Comparison of ENCODE assay signal across 1 cellular context in genomic region chr16:84949776-84950436, GRCh38.
TF ChIP-seq lines count a peak whose summit lies in the region.

No MANE protein-coding gene starts in this region.

TF ChIP-seq in K562, 482 proteins besides CTCF, POLR2A, EP300 and RAD21 (continued from another document):
- TF ChIP-seq, protein P1, sequence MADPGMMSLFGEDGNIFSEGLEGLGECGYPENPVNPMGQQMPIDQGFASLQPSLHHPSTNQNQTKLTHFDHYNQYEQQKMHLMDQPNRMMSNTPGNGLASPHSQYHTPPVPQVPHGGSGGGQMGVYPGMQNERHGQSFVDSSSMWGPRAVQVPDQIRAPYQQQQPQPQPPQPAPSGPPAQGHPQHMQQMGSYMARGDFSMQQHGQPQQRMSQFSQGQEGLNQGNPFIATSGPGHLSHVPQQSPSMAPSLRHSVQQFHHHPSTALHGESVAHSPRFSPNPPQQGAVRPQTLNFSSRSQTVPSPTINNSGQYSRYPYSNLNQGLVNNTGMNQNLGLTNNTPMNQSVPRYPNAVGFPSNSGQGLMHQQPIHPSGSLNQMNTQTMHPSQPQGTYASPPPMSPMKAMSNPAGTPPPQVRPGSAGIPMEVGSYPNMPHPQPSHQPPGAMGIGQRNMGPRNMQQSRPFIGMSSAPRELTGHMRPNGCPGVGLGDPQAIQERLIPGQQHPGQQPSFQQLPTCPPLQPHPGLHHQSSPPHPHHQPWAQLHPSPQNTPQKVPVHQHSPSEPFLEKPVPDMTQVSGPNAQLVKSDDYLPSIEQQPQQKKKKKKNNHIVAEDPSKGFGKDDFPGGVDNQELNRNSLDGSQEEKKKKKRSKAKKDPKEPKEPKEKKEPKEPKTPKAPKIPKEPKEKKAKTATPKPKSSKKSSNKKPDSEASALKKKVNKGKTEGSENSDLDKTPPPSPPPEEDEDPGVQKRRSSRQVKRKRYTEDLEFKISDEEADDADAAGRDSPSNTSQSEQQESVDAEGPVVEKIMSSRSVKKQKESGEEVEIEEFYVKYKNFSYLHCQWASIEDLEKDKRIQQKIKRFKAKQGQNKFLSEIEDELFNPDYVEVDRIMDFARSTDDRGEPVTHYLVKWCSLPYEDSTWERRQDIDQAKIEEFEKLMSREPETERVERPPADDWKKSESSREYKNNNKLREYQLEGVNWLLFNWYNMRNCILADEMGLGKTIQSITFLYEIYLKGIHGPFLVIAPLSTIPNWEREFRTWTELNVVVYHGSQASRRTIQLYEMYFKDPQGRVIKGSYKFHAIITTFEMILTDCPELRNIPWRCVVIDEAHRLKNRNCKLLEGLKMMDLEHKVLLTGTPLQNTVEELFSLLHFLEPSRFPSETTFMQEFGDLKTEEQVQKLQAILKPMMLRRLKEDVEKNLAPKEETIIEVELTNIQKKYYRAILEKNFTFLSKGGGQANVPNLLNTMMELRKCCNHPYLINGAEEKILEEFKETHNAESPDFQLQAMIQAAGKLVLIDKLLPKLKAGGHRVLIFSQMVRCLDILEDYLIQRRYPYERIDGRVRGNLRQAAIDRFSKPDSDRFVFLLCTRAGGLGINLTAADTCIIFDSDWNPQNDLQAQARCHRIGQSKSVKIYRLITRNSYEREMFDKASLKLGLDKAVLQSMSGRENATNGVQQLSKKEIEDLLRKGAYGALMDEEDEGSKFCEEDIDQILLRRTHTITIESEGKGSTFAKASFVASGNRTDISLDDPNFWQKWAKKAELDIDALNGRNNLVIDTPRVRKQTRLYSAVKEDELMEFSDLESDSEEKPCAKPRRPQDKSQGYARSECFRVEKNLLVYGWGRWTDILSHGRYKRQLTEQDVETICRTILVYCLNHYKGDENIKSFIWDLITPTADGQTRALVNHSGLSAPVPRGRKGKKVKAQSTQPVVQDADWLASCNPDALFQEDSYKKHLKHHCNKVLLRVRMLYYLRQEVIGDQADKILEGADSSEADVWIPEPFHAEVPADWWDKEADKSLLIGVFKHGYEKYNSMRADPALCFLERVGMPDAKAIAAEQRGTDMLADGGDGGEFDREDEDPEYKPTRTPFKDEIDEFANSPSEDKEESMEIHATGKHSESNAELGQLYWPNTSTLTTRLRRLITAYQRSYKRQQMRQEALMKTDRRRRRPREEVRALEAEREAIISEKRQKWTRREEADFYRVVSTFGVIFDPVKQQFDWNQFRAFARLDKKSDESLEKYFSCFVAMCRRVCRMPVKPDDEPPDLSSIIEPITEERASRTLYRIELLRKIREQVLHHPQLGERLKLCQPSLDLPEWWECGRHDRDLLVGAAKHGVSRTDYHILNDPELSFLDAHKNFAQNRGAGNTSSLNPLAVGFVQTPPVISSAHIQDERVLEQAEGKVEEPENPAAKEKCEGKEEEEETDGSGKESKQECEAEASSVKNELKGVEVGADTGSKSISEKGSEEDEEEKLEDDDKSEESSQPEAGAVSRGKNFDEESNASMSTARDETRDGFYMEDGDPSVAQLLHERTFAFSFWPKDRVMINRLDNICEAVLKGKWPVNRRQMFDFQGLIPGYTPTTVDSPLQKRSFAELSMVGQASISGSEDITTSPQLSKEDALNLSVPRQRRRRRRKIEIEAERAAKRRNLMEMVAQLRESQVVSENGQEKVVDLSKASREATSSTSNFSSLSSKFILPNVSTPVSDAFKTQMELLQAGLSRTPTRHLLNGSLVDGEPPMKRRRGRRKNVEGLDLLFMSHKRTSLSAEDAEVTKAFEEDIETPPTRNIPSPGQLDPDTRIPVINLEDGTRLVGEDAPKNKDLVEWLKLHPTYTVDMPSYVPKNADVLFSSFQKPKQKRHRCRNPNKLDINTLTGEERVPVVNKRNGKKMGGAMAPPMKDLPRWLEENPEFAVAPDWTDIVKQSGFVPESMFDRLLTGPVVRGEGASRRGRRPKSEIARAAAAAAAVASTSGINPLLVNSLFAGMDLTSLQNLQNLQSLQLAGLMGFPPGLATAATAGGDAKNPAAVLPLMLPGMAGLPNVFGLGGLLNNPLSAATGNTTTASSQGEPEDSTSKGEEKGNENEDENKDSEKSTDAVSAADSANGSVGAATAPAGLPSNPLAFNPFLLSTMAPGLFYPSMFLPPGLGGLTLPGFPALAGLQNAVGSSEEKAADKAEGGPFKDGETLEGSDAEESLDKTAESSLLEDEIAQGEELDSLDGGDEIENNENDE (IDR thresholded peaks at IDR 0.05; ENCODE audit: low read depth, low read length) = peak; percentile 95
- TF ChIP-seq MAFK (IDR thresholded peaks at IDR 0.05; ENCODE audit: low read length) (0 out of 2 replicates have a peak, but pooled peaks have one; percentile 8), NRF1 (conservative IDR thresholded peaks at IDR 0.05 in 1 of 2, IDR thresholded peaks at IDR 0.05 in 1 of 2) (no peak)
